In genomic region chr6:151216812-151217211, GRCh38 we compare ENCODE assay signal across 29 cellular contexts.
"Had no signal": no experiment of that assay in that cellular context is flagged by ENCODE, and none has a peak within 500 bp of the region (broad histone marks: within the 10 kb centered on the region; RNA-seq: fewer than 3 reads in every experiment).

No MANE protein-coding gene starts in this region.

- H3K4me3 Mint-ChIP-seq: activated B cell treated with CpG ODN at 0.5 μM for 24 hours; activated CD4-positive, alpha-beta T cell treated with anti-CD3 and anti-CD28 coated beads for 36 hours; activated naive CD8-positive, alpha-beta T cell; activated T-cell treated with anti-CD3 and anti-CD28 coated beads, Interleukin-2, amount 50 U/mL, for 72 hours; central memory CD8-positive, alpha-beta T cell; dendritic cell treated with granulocyte-macrophage colony-stimulating factor and Interleukin-4, amounts not matched to agents 40 ng/mL and 50 ng/mL, for 4 days; natural killer cell treated with Interleukin-12 subunit alpha and Interleukin-12 subunit beta and Interleukin-15 and Interleukin-18, amount 100 ng/mL, for 72 hours; T-helper 2 cell treated with Interferon-gamma antibody and Interleukin-4, amounts not matched to agents 5 μg/mL and 100 μg/mL, for 36 hours had no signal

- H2AFZ ChIP-seq: hepatocyte had no signal

- H3K9me3 ChIP-seq: mucosa of descending colon, pancreas, psoas muscle, suprapubic skin, tibial artery had no signal

- H3K4me1 ChIP-seq: pancreas, psoas muscle, right atrium auricular region, suprapubic skin, tibial artery had no signal

- ATAC-seq: activated CD4-positive, alpha-beta T cell treated with anti-CD3 and anti-CD28 coated beads for 36 hours; activated T-cell treated with anti-CD3 and anti-CD28 coated beads, Interleukin-2, amount 50 U/mL, for 72 hours; left cardiac atrium; left ventricle myocardium superior; mucosa of descending colon; pancreas; psoas muscle had no signal

- H3K27me3 Mint-ChIP-seq: activated B cell treated with CpG ODN at 0.5 μM for 24 hours; activated naive CD8-positive, alpha-beta T cell; dendritic cell treated with granulocyte-macrophage colony-stimulating factor and Interleukin-4, amounts not matched to agents 40 ng/mL and 50 ng/mL, for 4 days had no signal

- H3K36me3 Mint-ChIP-seq: activated naive CD8-positive, alpha-beta T cell; natural killer cell treated with Interleukin-12 subunit alpha and Interleukin-12 subunit beta and Interleukin-15 and Interleukin-18, amount 100 ng/mL, for 72 hours had no signal

- H3K4me3 ChIP-seq: hepatocyte, mucosa of descending colon, pancreas, psoas muscle, right atrium auricular region, suprapubic skin, tibial artery had no signal

- H3K4me2 ChIP-seq: hepatocyte had no signal

- DNase-seq: activated B cell treated with CpG ODN at 0.5 μM for 24 hours; activated CD4-positive, alpha-beta T cell treated with anti-CD3 and anti-CD28 coated beads for 36 hours; activated naive CD4-positive, alpha-beta T cell treated with Interleukin-2 at 50 U/mL for 16 hours; activated T-cell treated with anti-CD3 and anti-CD28 coated beads for 4 hours; activated T-cell treated with anti-CD3 and anti-CD28 coated beads, Interleukin-2, amount 50 U/mL, for 72 hours; anterior cingulate cortex; effector CD8-positive, alpha-beta T cell; left cardiac atrium; left ventricle myocardium superior; mucosa of descending colon; nucleus accumbens; pancreas; psoas muscle; stimulated activated CD4-positive, alpha-beta T cell treated with anti-CD3 and anti-CD28 coated beads, Interleukin-15, amount 100 ng/mL, for 24 hours; stimulated activated CD4-positive, alpha-beta T cell treated with anti-CD3 and anti-CD28 coated beads, Interleukin-2, amount 100 ng/mL, for 24 hours; stimulated activated naive CD4-positive, alpha-beta T cell; tibial artery had no signal

- H3K36me3 ChIP-seq: pancreas, right atrium auricular region, suprapubic skin, tibial artery had no signal

- H3K79me2 ChIP-seq: hepatocyte had no signal

- H3K27ac ChIP-seq: hepatocyte, pancreas, psoas muscle, right atrium auricular region, suprapubic skin, tibial artery had no signal

- H3K27ac Mint-ChIP-seq: activated B cell treated with CpG ODN at 0.5 μM for 24 hours; activated CD4-positive, alpha-beta T cell treated with anti-CD3 and anti-CD28 coated beads for 36 hours; activated naive CD8-positive, alpha-beta T cell; activated T-cell treated with anti-CD3 and anti-CD28 coated beads, Interleukin-2, amount 50 U/mL, for 72 hours; dendritic cell treated with granulocyte-macrophage colony-stimulating factor and Interleukin-4, amounts not matched to agents 40 ng/mL and 50 ng/mL, for 4 days; natural killer cell treated with Interleukin-12 subunit alpha and Interleukin-12 subunit beta and Interleukin-15 and Interleukin-18, amount 100 ng/mL, for 72 hours; T-helper 2 cell treated with Interferon-gamma antibody and Interleukin-4, amounts not matched to agents 5 μg/mL and 100 μg/mL, for 36 hours had no signal

- H3K9me3 Mint-ChIP-seq: activated T-cell treated with anti-CD3 and anti-CD28 coated beads, Interleukin-2, amount 50 U/mL, for 72 hours; central memory CD8-positive, alpha-beta T cell; dendritic cell treated with granulocyte-macrophage colony-stimulating factor and Interleukin-4, amounts not matched to agents 40 ng/mL and 50 ng/mL, for 4 days; natural killer cell treated with Interleukin-12 subunit alpha and Interleukin-12 subunit beta and Interleukin-15 and Interleukin-18, amount 100 ng/mL, for 72 hours; T-helper 2 cell treated with Interferon-gamma antibody and Interleukin-4, amounts not matched to agents 5 μg/mL and 100 μg/mL, for 36 hours had no signal

- FAIRE-seq: bronchial epithelial cell, endometrium, frontal cortex, keratinocyte, pancreas had no signal

- H3K4me1 Mint-ChIP-seq: activated B cell treated with CpG ODN at 0.5 μM for 24 hours; activated CD4-positive, alpha-beta T cell treated with anti-CD3 and anti-CD28 coated beads for 36 hours; central memory CD8-positive, alpha-beta T cell had no signal

- H3K27me3 ChIP-seq: hepatocyte, pancreas, right atrium auricular region, tibial artery had no signal
